1 cellular context compared by ENCODE assay signal in genomic region chr3:31420311-31420710, GRCh38.
TF ChIP-seq lines count a peak whose summit lies in the region.

No MANE protein-coding gene starts in this region.

TF ChIP-seq in HepG2, 621 proteins besides CTCF, POLR2A, EP300 and RAD21 (continued from another document):
- TF ChIP-seq CSRNP2 (CRISPR knock-in tag; conservative IDR thresholded peaks at IDR 0.05; ENCODE audit: low read depth) (no peak), ZNF891 (CRISPR knock-in tag; IDR thresholded peaks at IDR 0.05) (no peak), ZNF850 (CRISPR knock-in tag; conservative IDR thresholded peaks at IDR 0.05) (no peak), SP5 (CRISPR knock-in tag; IDR thresholded peaks at IDR 0.05; ENCODE audit: borderline replicate concordance, low read depth) (0 out of 2 replicates have a peak, but pooled peaks have one; percentile 16), HOXA7 (CRISPR knock-in tag; IDR thresholded peaks at IDR 0.05) (no peak), ZNF136 (CRISPR knock-in tag; IDR thresholded peaks at IDR 0.05; ENCODE audit: low read depth) (no peak), HOXD1 (CRISPR knock-in tag; IDR thresholded peaks at IDR 0.05) (no peak), FOXA1 (IDR thresholded peaks at IDR 0.05) (no peak), FOXA1 (CRISPR knock-in tag; IDR thresholded peaks at IDR 0.05) (0 out of 2 replicates have a peak, but pooled peaks have one; percentile 22), ISL2 (CRISPR knock-in tag; IDR thresholded peaks at IDR 0.05) (0 out of 2 replicates have a peak, but pooled peaks have one; percentile 23), HNF1A (IDR thresholded peaks at IDR 0.05; ENCODE audit: low read depth) (no peak), HNF1A (CRISPR knock-in tag; IDR thresholded peaks at IDR 0.05; ENCODE audit: borderline replicate concordance) (no peak), ZNF674 (CRISPR knock-in tag; IDR thresholded peaks at IDR 0.05; ENCODE audit: low read depth) (no peak), ZNF737 (CRISPR knock-in tag; IDR thresholded peaks at IDR 0.05; ENCODE audit: borderline replicate concordance) (no peak), ZNF225 (CRISPR knock-in tag; IDR thresholded peaks at IDR 0.05) (no peak), ESRRA (CRISPR knock-in tag; IDR thresholded peaks at IDR 0.05; ENCODE audit: low read depth) (no peak)
